In genomic region chr10:11782793-11783557, GRCh38 we compare ENCODE assay signal across 7 cellular contexts. TPM values are rescaled to one million over a fixed set of nuclear protein-coding genes. Genes with fewer than 3 reads are reported as not detected.
DNase-seq lines count a peak whose midpoint lies in the region; ATAC-seq and TF ChIP-seq lines count a peak whose summit lies in the region.

No MANE protein-coding gene starts in this region.

- no peaks in the 10 kb centered on the region for H3K79me2 ChIP-seq in DOHH2 (ENCODE audit: control insufficient read depth, low read length)

- no peaks in the 10 kb centered on the region for H4K20me1 ChIP-seq in DOHH2 (ENCODE audit: control insufficient read depth, insufficient read depth, low read depth, low read length)

- POLR2A ChIA-PET in activated CD8-positive, alpha-beta T cell treated with anti-CD3 and anti-CD28 coated beads for 36 hours (lab: Charles Lee) = no interaction called here

- H3K36me3 ChIP-seq in DOHH2 (ENCODE audit: control insufficient read depth, low read length) = no peaks in the 10 kb centered on the region
- no peaks in the 10 kb centered on the region for H3K36me3 ChIP-seq in right atrium auricular region

- peak; percentile 78 for TF ChIP-seq CTCF in DOHH2 (IDR thresholded peaks at IDR 0.05; ENCODE audit: low read depth, low read length, poor library complexity, severe bottlenecking)
- peak; percentile 63 for TF ChIP-seq CTCF in activated CD8-positive, alpha-beta T cell treated with anti-CD3 and anti-CD28 coated beads for 36 hours (IDR thresholded peaks at IDR 0.05)
- TF ChIP-seq CTCF in right atrium auricular region (IDR thresholded peaks at IDR 0.05) = peak; percentile 37 to 82

- no peak overlapping the region for H3K4me3 Mint-ChIP-seq in activated CD8-positive, alpha-beta T cell treated with anti-CD3 and anti-CD28 coated beads for 36 hours

- H3K4me3 ChIP-seq in DOHH2 (ENCODE audit: low read length) = no peak overlapping the region
- no peak overlapping the region for H3K4me3 ChIP-seq in right atrium auricular region

- no peaks in the 10 kb centered on the region for H3K9me3 Mint-ChIP-seq in activated CD8-positive, alpha-beta T cell treated with anti-CD3 and anti-CD28 coated beads for 36 hours

- H3K4me1 ChIP-seq in DOHH2 (ENCODE audit: control insufficient read depth, low read length) (no peaks in the 10 kb centered on the region), right atrium auricular region (no peaks in the 10 kb centered on the region)

- no peak overlapping the region for H3K27ac Mint-ChIP-seq in activated CD8-positive, alpha-beta T cell treated with anti-CD3 and anti-CD28 coated beads for 36 hours

- H3K4me2 ChIP-seq in DOHH2 (ENCODE audit: low read length) = no peak overlapping the region

- H3K27me3 ChIP-seq in DOHH2 (ENCODE audit: control insufficient read depth, low read length) (peaks cover 7% of the 10 kb centered on the region), right atrium auricular region (no peaks in the 10 kb centered on the region)

- H3K9me2 ChIP-seq in DOHH2 (replicated peaks; ENCODE audit: control insufficient read depth, low read length) = no peaks in the 10 kb centered on the region

- H3K9me3 ChIP-seq in DOHH2 (ENCODE audit: control insufficient read depth, insufficient read depth, low read length) (no peaks in the 10 kb centered on the region), right atrium auricular region (no peaks in the 10 kb centered on the region)

- peak; percentile 21 for DNase-seq in NCI-H1092 treated with DMSO at 0.1 percent for 48 hours (lab: John Stamatoyannopoulos, UW)
- peak; percentile 3 for DNase-seq in activated CD8-positive, alpha-beta T cell treated with anti-CD3 and anti-CD28 coated beads for 36 hours
- no peak for DNase-seq in right atrium auricular region (ENCODE audit: low spot score)
- DNase-seq in smooth muscle cell of the brain vasculature (ENCODE audit: low read depth, low spot score) = peak; percentile 29

- H3F3A ChIP-seq in DOHH2 (ENCODE audit: control insufficient read depth, insufficient read depth) = no peaks in the 10 kb centered on the region

- peaks cover 5% of the 10 kb centered on the region for H3K27me3 Mint-ChIP-seq in activated CD8-positive, alpha-beta T cell treated with anti-CD3 and anti-CD28 coated beads for 36 hours

- H3K4me1 Mint-ChIP-seq in activated CD8-positive, alpha-beta T cell treated with anti-CD3 and anti-CD28 coated beads for 36 hours (ENCODE audit: low read depth) = peaks cover 4% of the 10 kb centered on the region

- intact Hi-C loops in activated CD8-positive, alpha-beta T cell treated with anti-CD3 and anti-CD28 coated beads for 36 hours (cut with micrococcal nuclease) = loop anchor here (5.0 kb wide), 1 partner anchor 204 kb away; no protein-coding TSS in a partner anchor

- no peaks in the 10 kb centered on the region for H3K36me3 Mint-ChIP-seq in activated CD8-positive, alpha-beta T cell treated with anti-CD3 and anti-CD28 coated beads for 36 hours (ENCODE audit: low read depth)

- CTCF ChIA-PET in activated CD8-positive, alpha-beta T cell treated with anti-CD3 and anti-CD28 coated beads for 36 hours (lab: Charles Lee) = interaction anchor here (0.6 to 7.8 kb wide), 37 partner anchors 8 to 278 kb away, joined by 3 to 55 read pairs (median 4); partner anchors contain the start of gene UPF2

- peak; percentile 72 for ATAC-seq in GM19455 (IDR thresholded peaks at IDR 0.05; ENCODE audit: unreplicated experiment)
- peak; percentile 75 for ATAC-seq in activated CD8-positive, alpha-beta T cell treated with anti-CD3 and anti-CD28 coated beads for 36 hours
- ATAC-seq in HG03039 (IDR thresholded peaks at IDR 0.05; ENCODE audit: unreplicated experiment) = no peak

- no peak overlapping the region for H3K27ac ChIP-seq in DOHH2 (ENCODE audit: low read depth, low read length)
- no peak overlapping the region for H3K27ac ChIP-seq in right atrium auricular region

RNA-seq across cellular contexts. Expression of gene PROSER2, which starts 40.2 kb away (rescaled TPM):
- total RNA-seq in activated CD8-positive, alpha-beta T cell treated with anti-CD3 and anti-CD28 coated beads for 36 hours = 1 to 10 TPM; 1.1 to 1.7 TPM
- 1 to 10 TPM; 1.3 to 3.1 TPM for total RNA-seq in right atrium auricular region

RNA-seq across cellular contexts. Expression of gene ECHDC3, which starts 40.8 kb away (rescaled TPM):
- 1 to 10 TPM; 1.1 to 1.7 TPM for total RNA-seq in activated CD8-positive, alpha-beta T cell treated with anti-CD3 and anti-CD28 coated beads for 36 hours
- total RNA-seq in right atrium auricular region = 100 to 1,000 TPM; 201 to 223 TPM

Comparison
In these comparisons a context has a peak if more than half of its experiments do, and no peak if none do; other contexts are left out.
1. RNA of gene ECHDC3, which starts 40.8 kb away (total RNA-seq): 201 to 223 TPM in right atrium auricular region; 1.1 to 1.7 TPM in activated CD8-positive, alpha-beta T cell treated with anti-CD3 and anti-CD28 coated beads for 36 hours; every median in the first group is over 10 times any median in the second.
2. Peak in every context shown above with its lines, with median percentiles within 50 percentile points of each other: CTCF ChIP-seq.